ENCODE assay signal across 17 cellular contexts in the genomic region with DNA sequence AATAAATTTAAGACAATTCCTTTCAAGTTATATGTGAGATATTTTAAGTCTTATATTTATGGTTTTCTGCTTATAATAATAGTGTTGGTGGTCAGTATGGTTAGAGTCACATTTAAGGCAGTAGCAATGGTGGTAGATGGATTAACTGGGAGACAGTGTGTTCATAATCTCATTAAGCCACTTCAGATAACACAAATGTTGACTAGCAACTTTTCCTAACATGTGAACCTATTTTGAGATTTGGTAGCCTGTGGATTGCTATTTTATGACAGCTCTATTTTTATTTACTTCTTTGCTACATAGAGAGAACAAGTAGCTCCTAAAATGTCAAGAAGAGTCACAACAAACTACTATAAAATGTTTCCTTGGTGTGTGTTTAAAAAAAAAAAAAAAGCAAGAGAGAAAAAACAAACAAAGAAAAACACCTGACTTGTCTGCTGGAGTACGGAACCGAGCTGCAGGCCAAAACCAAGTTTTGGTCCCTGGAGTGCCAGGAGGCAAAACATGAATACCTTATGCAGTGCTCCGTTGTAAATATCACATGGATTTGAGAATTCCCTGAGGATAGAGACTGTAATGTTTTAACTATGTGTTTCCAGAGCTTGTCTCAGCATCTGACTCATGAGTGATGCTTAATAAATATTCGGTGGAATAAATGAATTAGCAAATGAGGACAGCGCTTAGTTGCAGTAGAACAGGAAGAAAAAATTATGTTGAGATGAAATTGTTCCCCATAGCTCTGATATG.
"Had no signal": no experiment of that assay in that cellular context is flagged by ENCODE, and none has a peak within 500 bp of the region (broad histone marks: within the 10 kb centered on the region; RNA-seq: fewer than 3 reads in every experiment).

No MANE protein-coding gene starts in this region.

- H3K9me3 ChIP-seq: adrenal gland, colonic mucosa, esophagus muscularis mucosa, pancreas, suprapubic skin had no signal

- H3K36me3 ChIP-seq: adrenal gland, colonic mucosa, esophagus muscularis mucosa, pancreas, suprapubic skin had no signal

- DNase-seq: activated B cell treated with CpG ODN at 0.5 μM for 24 hours; activated CD4-positive, alpha-beta T cell treated with anti-CD3 and anti-CD28 coated beads for 48 hours; activated CD8-positive, alpha-beta T cell treated with anti-CD3 and anti-CD28 coated beads for 36 hours; activated effector memory CD4-positive, alpha-beta T cell treated with anti-CD3 and anti-CD28 coated beads, Interleukin-2, amount 50 U/mL, for 16 hours; activated T-cell treated with anti-CD3 and anti-CD28 coated beads, Interleukin-2, amount 50 U/mL, for 4 hours; adrenal gland; colonic mucosa; foreskin melanocyte; left colon; pancreas; stimulated activated CD4-positive, alpha-beta T cell treated with anti-CD3 and anti-CD28 coated beads, Interleukin-15, amount 100 ng/mL, for 24 hours; stimulated activated CD4-positive, alpha-beta T cell treated with anti-CD3 and anti-CD28 coated beads, Interleukin-4, amount 100 ng/mL, for 24 hours; stimulated activated CD8-positive, alpha-beta memory T cell treated with anti-CD3 and anti-CD28 coated beads, Interleukin-4, amount 100 ng/mL, for 48 hours; stimulated activated naive CD8-positive, alpha-beta T cell treated with anti-CD3 and anti-CD28 coated beads, Interleukin-15, Interleukin-2, amounts not matched to agents 100 U/mL and 50 U/mL, for 24 hours had no signal

- H3K4me3 ChIP-seq: adrenal gland, colonic mucosa, esophagus muscularis mucosa, pancreas, skin epidermis, suprapubic skin had no signal

- H3K27ac ChIP-seq: adrenal gland, colonic mucosa, esophagus muscularis mucosa, pancreas, skin epidermis, suprapubic skin had no signal

- H3K27me3 ChIP-seq: adrenal gland, colonic mucosa, esophagus muscularis mucosa, pancreas, suprapubic skin had no signal

- H3K4me1 ChIP-seq: adrenal gland, colonic mucosa, esophagus muscularis mucosa, pancreas, suprapubic skin had no signal
